In genomic region chr2:98975611-98976010, GRCh38 we compare ENCODE assay signal across 21 cellular contexts. TPM values are rescaled to one million over a fixed set of nuclear protein-coding genes. Genes with fewer than 3 reads are reported as not detected.
"Had no signal": no experiment of that assay in that cellular context is flagged by ENCODE, and none has a peak within 500 bp of the region (broad histone marks: within the 10 kb centered on the region; RNA-seq: fewer than 3 reads in every experiment).

No MANE protein-coding gene starts in this region.

- DNase-seq: KBM-7, MG63, NCI-H1092, NCI-H1105 treated with DMSO at 0.1 percent for 48 hours, NCI-H1417 treated with DMSO at 0.1 percent for 48 hours, NCI-H146, NCI-H1694 treated with DMSO at 0.1 percent for 48 hours, NCI-H1930, NCI-H2081, NCI-H2107, NCI-H2227 treated with DMSO at 0.1 percent for 48 hours, NCI-H446, NCI-H510A, NCI-H524 treated with DMSO at 0.1 percent for 48 hours, NCI-H69, NCI-H774, Right ventricle myocardium superior, RPMI8226, SIG-M5 had no signal

- H3K4me3 ChIP-seq: MG63 had no signal

- H3K36me3 ChIP-seq: MG63 had no signal

- H3K27me3 ChIP-seq: MG63 had no signal

- FAIRE-seq: RCC 7860 had no signal

RNA-seq across cellular contexts. Expression of gene CRACDL, which starts 39.6 kb away (rescaled TPM):
- total RNA-seq: LHCN-M2 had no signal
